Comparison of ENCODE assay signal across 14 cellular contexts in genomic region chrX:136143714-136144113, GRCh38. TPM values are rescaled to one million over a fixed set of nuclear protein-coding genes. Genes with fewer than 3 reads are reported as not detected.
DNase-seq lines count a peak whose midpoint lies in the region; ATAC-seq and TF ChIP-seq lines count a peak whose summit lies in the region.
"Had no signal": no experiment of that assay in that cellular context is flagged by ENCODE, and none has a peak within 500 bp of the region (broad histone marks: within the 10 kb centered on the region; RNA-seq: fewer than 3 reads in every experiment).

No MANE protein-coding gene starts in this region.

- no peaks in the 10 kb centered on the region for H3K36me3 Mint-ChIP-seq in CD4-positive, alpha-beta memory T cell
- H3K36me3 Mint-ChIP-seq in WTC11 (no peaks in the 10 kb centered on the region), memory B cell (no peaks in the 10 kb centered on the region)

- 0 out of 2 replicates have a peak, but pooled peaks cover under 1% of the 10 kb centered on the region for H4K20me1 ChIP-seq in BLaER1

- H3K4me1 ChIP-seq in BLaER1 = peaks cover 17% of the 10 kb centered on the region
- peaks cover 27% of the 10 kb centered on the region for H3K4me1 ChIP-seq in CD4-positive, alpha-beta memory T cell (ENCODE audit: insufficient read depth, low read length)
- H3K4me1 ChIP-seq in sigmoid colon = no peaks in the 10 kb centered on the region
- H3K4me1 ChIP-seq: BE2C, SJSA1 had no signal

- CTCF ChIA-PET in CD4-positive, alpha-beta memory T cell (lab: Charles Lee; ENCODE audit: partially characterized antibody) = no interaction called here
- CTCF ChIA-PET in WTC11 (lab: Charles Lee) = no interaction called here

- TF ChIP-seq EP300 in sigmoid colon (IDR thresholded peaks at IDR 0.05) = no peak

- peak overlapping the region; percentile 47 to 97 (median 91) for H3K27ac Mint-ChIP-seq in CD4-positive, alpha-beta memory T cell
- H3K27ac Mint-ChIP-seq in WTC11 (peak overlapping the region; percentile 36; the same call in 1 of the 2 replicates), memory B cell (peak overlapping the region; percentile 39)

- DNase-seq in CD4-positive, alpha-beta memory T cell = peak; percentile 17 to 50 (median 39)
- DNase-seq in WTC11 (ENCODE audit: low spot score) = no peak
- DNase-seq in memory B cell (ENCODE audit: low spot score in 2 of 2) = no peak
- DNase-seq in DMS79 treated with DMSO at 0.1 percent for 48 hours (lab: John Stamatoyannopoulos, UW) = no peak
- DNase-seq in sigmoid colon = no peak
- no peak for DNase-seq in activated CD8-positive, alpha-beta memory T cell treated with anti-CD3 and anti-CD28 coated beads, Interleukin-2, amount 50 U/mL, for 4 hours
- DNase-seq: activated effector memory CD4-positive, alpha-beta T cell treated with Interleukin-2 at 50 U/mL for 16 hours; BE2C; islet precursor cell; NK-92 treated with Interleukin-12 subunit alpha and Interleukin-12 subunit beta, amount 100 ng/mL, for 24 hours; stimulated activated CD8-positive, alpha-beta memory T cell treated with anti-CD3 and anti-CD28 coated beads, Interleukin-4, amount 100 ng/mL, for 48 hours had no signal

- ATAC-seq in WTC11 (no peak), memory B cell (ENCODE audit: low read depth) (no peak), HG02938 (IDR thresholded peaks at IDR 0.05; ENCODE audit: unreplicated experiment) (no peak)

- no peak for TF ChIP-seq POLR2A in sigmoid colon (IDR thresholded peaks at IDR 0.05)

- H3K27ac ChIP-seq in BLaER1 = no peak overlapping the region
- no peak overlapping the region for H3K27ac ChIP-seq in CD4-positive, alpha-beta memory T cell (ENCODE audit: low read depth, low read length)
- H3K27ac ChIP-seq in sigmoid colon = no peak overlapping the region
- H3K27ac ChIP-seq: SJSA1 had no signal

- H3K4me2 ChIP-seq in BLaER1 = peak overlapping the region; percentile 37; the same call in 1 of the 2 replicates

- H3K4me3 Mint-ChIP-seq in CD4-positive, alpha-beta memory T cell = peak overlapping the region; percentile 66 to 87 (median 82)
- H3K4me3 Mint-ChIP-seq in WTC11 (no peak overlapping the region), memory B cell (peak overlapping the region; percentile 78)

- H3K36me3 ChIP-seq in BLaER1 (no peaks in the 10 kb centered on the region), sigmoid colon (no peaks in the 10 kb centered on the region)
- H3K36me3 ChIP-seq in CD4-positive, alpha-beta memory T cell (ENCODE audit: insufficient read depth, low read length) = no peaks in the 10 kb centered on the region
- H3K36me3 ChIP-seq: BE2C, SJSA1 had no signal

- WGBS in sigmoid colon, 2 donors = 19 to 34% methylated on average over 7 of the region's 7 CpGs

- H3K27me3 ChIP-seq in BLaER1 (peaks cover 31% of the 10 kb centered on the region), sigmoid colon (no peaks in the 10 kb centered on the region)
- no peaks in the 10 kb centered on the region for H3K27me3 ChIP-seq in CD4-positive, alpha-beta memory T cell (ENCODE audit: insufficient read depth, low read length)
- H3K27me3 ChIP-seq: BE2C, SJSA1 had no signal

- no peaks in the 10 kb centered on the region for H3K27me3 Mint-ChIP-seq in CD4-positive, alpha-beta memory T cell
- H3K27me3 Mint-ChIP-seq in WTC11 (ENCODE audit: low read depth) (peaks cover 31% of the 10 kb centered on the region), memory B cell (peaks cover 6% of the 10 kb centered on the region)

- H3K4me3 ChIP-seq in BLaER1 (no peak overlapping the region), sigmoid colon (no peak overlapping the region)
- H3K4me3 ChIP-seq in CD4-positive, alpha-beta memory T cell (ENCODE audit: low read length in 2 of 2) = peak overlapping the region in 1 of 2 donors; percentile 31
- H3K4me3 ChIP-seq: SJSA1 had no signal

- H3K4me1 Mint-ChIP-seq in CD4-positive, alpha-beta memory T cell = peaks cover 17 to 48% (median 36%) of the 10 kb centered on the region in 4 donors
- H3K4me1 Mint-ChIP-seq in WTC11 (peaks cover 13% of the 10 kb centered on the region), memory B cell (peaks cover 16% of the 10 kb centered on the region)

- intact Hi-C loops in CD4-positive, alpha-beta memory T cell (cut with micrococcal nuclease) = loop anchor here (10.0 kb wide), 2 partner anchors 61 to 69 kb away; no protein-coding TSS in a partner anchor
- intact Hi-C loops in sigmoid colon (cut with DNase I) = no loop called here

- POLR2A ChIA-PET in CD4-positive, alpha-beta memory T cell (lab: Charles Lee; ENCODE audit: partially characterized antibody) = no interaction called here
- POLR2A ChIA-PET in WTC11 (lab: Charles Lee) = no interaction called here

- no peak overlapping the region for H3K9ac ChIP-seq in BLaER1

- no peaks in the 10 kb centered on the region for H3K9me3 Mint-ChIP-seq in CD4-positive, alpha-beta memory T cell
- H3K9me3 Mint-ChIP-seq in WTC11 = no peaks in the 10 kb centered on the region
- no peaks in the 10 kb centered on the region for H3K9me3 Mint-ChIP-seq in memory B cell

- H3K9me3 ChIP-seq in BLaER1 (no peaks in the 10 kb centered on the region; the same call in 1 of the 2 replicates), sigmoid colon (no peaks in the 10 kb centered on the region)
- H3K9me3 ChIP-seq in CD4-positive, alpha-beta memory T cell (ENCODE audit: control insufficient read depth in 1 of 2, low read length in 2 of 2) = no peaks in the 10 kb centered on the region
- H3K9me3 ChIP-seq: BE2C, SJSA1 had no signal

- TF ChIP-seq CTCF in WTC11 (IDR thresholded peaks at IDR 0.05) (no peak), sigmoid colon (IDR thresholded peaks at IDR 0.05) (no peak)

TF ChIP-seq in WTC11, 78 proteins besides CTCF, POLR2A, EP300 and RAD21 (continues in another document):
- TF ChIP-seq NR3C1 (CRISPR knock-in tag; conservative IDR thresholded peaks at IDR 0.05; ENCODE audit: low read depth) (no peak), NFE2L1 (CRISPR knock-in tag; IDR thresholded peaks at IDR 0.05) (no peak), ZNF512 (CRISPR knock-in tag; IDR thresholded peaks at IDR 0.05; ENCODE audit: borderline replicate concordance) (no peak), OVOL2 (CRISPR knock-in tag; IDR thresholded peaks at IDR 0.05; ENCODE audit: borderline replicate concordance) (no peak), ZNF263 (CRISPR knock-in tag; IDR thresholded peaks at IDR 0.05; ENCODE audit: low read depth) (no peak), IRF1 (CRISPR knock-in tag; IDR thresholded peaks at IDR 0.05) (no peak), PREB (CRISPR knock-in tag; IDR thresholded peaks at IDR 0.05; ENCODE audit: borderline replicate concordance) (no peak), ZBTB43 (CRISPR knock-in tag; IDR thresholded peaks at IDR 0.05) (no peak), ZNF219 (CRISPR knock-in tag; IDR thresholded peaks at IDR 0.05; ENCODE audit: borderline replicate concordance) (no peak), SMAD3 (CRISPR knock-in tag; IDR thresholded peaks at IDR 0.05; ENCODE audit: borderline replicate concordance) (no peak), MXD4 (CRISPR knock-in tag; IDR thresholded peaks at IDR 0.05; ENCODE audit: borderline replicate concordance) (no peak)

RNA-seq across cellular contexts. Expression of gene FHL1, which starts 3.6 kb away (rescaled TPM):
- total RNA-seq in CD4-positive, alpha-beta memory T cell = 10 to 100 TPM; 32.3 to 32.8 TPM
- polyA plus RNA-seq in CD4-positive, alpha-beta memory T cell = 10 to 100 TPM; 55.5 to 58.3 TPM
- 42.2 to 44.4 TPM (median 43.5 TPM) in 3 replicates for total RNA-seq in WTC11 (2021)
- 1,000 to 10,000 TPM in 3 of 4 donors, 100 to 1,000 TPM in 1; 701 to 1,465 (median 1,246) TPM for total RNA-seq in sigmoid colon
- polyA plus RNA-seq in sigmoid colon = 10 to 100 TPM; 27.0 to 73.3 (median 42.2) TPM

Comparison
In these comparisons a context has a peak if more than half of its experiments do, and no peak if none do; other contexts are left out.
1. DNase-seq: peak in CD4-positive, alpha-beta memory T cell (5 of 5); none in WTC11 (single experiment), memory B cell (0 of 2), DMS79 treated with DMSO at 0.1 percent for 48 hours (single experiment), sigmoid colon (single experiment) and activated CD8-positive, alpha-beta memory T cell treated with anti-CD3 and anti-CD28 coated beads, Interleukin-2, amount 50 U/mL, for 4 hours (single experiment).
2. H3K27ac Mint-ChIP-seq: peak in every context shown above with its lines; median percentile 91 in CD4-positive, alpha-beta memory T cell; 39 in memory B cell; 36 in WTC11.
3. RNA of gene FHL1, which starts 3.6 kb away (total RNA-seq): 701 to 1,465 TPM in sigmoid colon; 42.2 to 44.4 TPM in WTC11 and 32.3 to 32.8 TPM in CD4-positive, alpha-beta memory T cell; every median in the first group is over 10 times any median in the second.